8 cellular contexts compared by ENCODE assay signal in the genomic region with DNA sequence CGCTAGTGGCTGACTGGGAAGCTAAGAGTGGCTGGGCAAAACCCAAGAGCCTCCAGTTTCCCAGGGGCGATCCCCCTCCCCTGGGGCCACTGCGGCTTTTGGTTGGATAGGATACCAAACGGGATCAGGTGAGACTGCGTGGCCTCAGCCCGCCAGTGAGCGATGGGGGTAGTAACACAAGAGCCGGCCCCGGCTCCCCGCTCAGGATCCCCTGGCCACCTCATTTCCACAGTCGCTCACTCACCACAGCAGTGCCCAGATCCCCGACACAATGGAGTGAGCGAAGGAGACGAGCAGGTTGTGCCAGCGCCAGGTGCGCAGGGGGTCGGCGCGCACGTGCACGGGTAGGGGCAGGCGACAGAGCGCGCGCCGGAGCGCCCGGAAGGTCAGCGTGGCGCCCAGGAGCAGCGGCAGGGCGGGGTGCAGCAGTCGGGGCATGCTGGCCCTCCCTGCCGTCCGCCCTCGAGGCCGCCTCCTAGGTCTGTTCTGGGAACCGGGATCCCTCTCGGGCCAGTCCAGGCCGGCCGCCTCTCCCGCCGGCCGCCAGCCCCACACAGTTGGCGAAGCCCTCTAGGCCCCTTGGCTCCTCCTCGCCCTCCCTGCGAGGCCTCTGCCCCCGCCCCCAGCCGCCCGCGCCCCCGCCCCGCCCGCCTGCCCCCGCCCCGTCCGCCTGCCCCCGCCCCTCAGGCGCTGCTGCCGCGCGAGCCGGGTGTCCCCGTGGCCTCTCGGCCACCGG. TPM values are rescaled to one million over a fixed set of nuclear protein-coding genes. Genes with fewer than 3 reads are reported as not detected.
A peak's percentile ranks its signal among the peaks of the same experiment; 100 is the strongest.
DNase-seq lines count a peak whose midpoint lies in the region; ATAC-seq, FAIRE-seq and TF ChIP-seq lines count a peak whose summit lies in the region.

A gene with protein sequence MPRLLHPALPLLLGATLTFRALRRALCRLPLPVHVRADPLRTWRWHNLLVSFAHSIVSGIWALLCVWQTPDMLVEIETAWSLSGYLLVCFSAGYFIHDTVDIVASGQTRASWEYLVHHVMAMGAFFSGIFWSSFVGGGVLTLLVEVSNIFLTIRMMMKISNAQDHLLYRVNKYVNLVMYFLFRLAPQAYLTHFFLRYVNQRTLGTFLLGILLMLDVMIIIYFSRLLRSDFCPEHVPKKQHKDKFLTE (minus strand): TSS at position 574 of the 736 bp plus-strand sequence. CDS start 136 bp downstream, at position 438.

- H3K4me3 Mint-ChIP-seq in astrocyte (ENCODE audit: unreplicated experiment), result peak within 1 kb of the TSS; percentile 99

- peaks cover 16 to 42% of the 10 kb centered on the region in 2 experiments for H3K4me1 ChIP-seq in SK-N-SH (ENCODE audit: control insufficient read depth in 1 of 2, insufficient read depth in 2 of 2, low read depth in 1 of 2, low read length in 1 of 2)
- H3K4me1 ChIP-seq in astrocyte (ENCODE audit: insufficient read depth, low read length), result peaks cover 48% of the 10 kb centered on the region

- CTCF ChIA-PET in SK-N-SH (lab: Yijun Ruan, JAX), result interaction anchor here (0.7 to 11.1 kb wide), 31 partner anchors 9 to 565 kb away, joined by 3 to 612 read pairs (median 8); a partner anchor contains a TSS

- H3K9me3 ChIP-seq in SK-N-SH (no peaks in the 10 kb centered on the region), astrocyte (ENCODE audit: insufficient read depth, low read depth, low read length) (no peaks in the 10 kb centered on the region)

- TF ChIP-seq RAD21 in SK-N-SH (IDR thresholded peaks at IDR 0.05; ENCODE audit: low read length), result no peak

- peak within 1 kb of the TSS; percentile 99 for H3K4me2 ChIP-seq in SK-N-SH
- peak within 1 kb of the TSS; percentile 98 for H3K4me2 ChIP-seq in astrocyte (ENCODE audit: low read length)

- peak within 1 kb of the TSS; percentile 90 for H3K27ac Mint-ChIP-seq in astrocyte (ENCODE audit: unreplicated experiment)

- no peak for FAIRE-seq in astrocyte (lab: Jason Lieb, UNC)

- peaks cover 70% of the 10 kb centered on the region for H3F3A ChIP-seq in SK-N-SH (replicated peaks; ENCODE audit: insufficient read depth)

- H3K9me3 Mint-ChIP-seq in astrocyte (ENCODE audit: unreplicated experiment), result no peaks in the 10 kb centered on the region

- H3K36me3 ChIP-seq in SK-N-SH (replicated peaks in 1 of 2; ENCODE audit: control insufficient read depth in 1 of 2, insufficient read depth in 2 of 2, low read length in 1 of 2), result peaks cover 34 to 36% of the 10 kb centered on the region in 2 experiments
- peaks cover 34% of the 10 kb centered on the region for H3K36me3 ChIP-seq in astrocyte (ENCODE audit: insufficient read depth, low read length)

- H3K27me3 Mint-ChIP-seq in astrocyte (ENCODE audit: low read depth, unreplicated experiment), result no peaks in the 10 kb centered on the region

- no peak for TF ChIP-seq EP300 in SK-N-SH (IDR thresholded peaks at IDR 0.05; ENCODE audit: borderline replicate concordance in 1 of 2, low read depth in 1 of 2, low read length in 1 of 2)

- H3K79me2 ChIP-seq in SK-N-SH (ENCODE audit: insufficient read depth), result peaks cover 25% of the 10 kb centered on the region
- H3K79me2 ChIP-seq in astrocyte (ENCODE audit: insufficient read depth, low read length), result peaks cover 31% of the 10 kb centered on the region

- peaks cover 5% of the 10 kb centered on the region for H3K36me3 Mint-ChIP-seq in astrocyte (ENCODE audit: low read depth, unreplicated experiment)

- H3K4me3 ChIP-seq in SK-N-SH (ENCODE audit: low read depth in 2 of 2, low read length in 1 of 2), result peak within 1 kb of the TSS; percentile 62 to 81
- H3K4me3 ChIP-seq in astrocyte (ENCODE audit: insufficient read depth, low read depth, low read length), result peak within 1 kb of the TSS; percentile 67
- H3K4me3 ChIP-seq in skeletal muscle cell (ENCODE audit: low read depth, low read length), result peak within 1 kb of the TSS; percentile 67

- H4K20me1 ChIP-seq in SK-N-SH (ENCODE audit: insufficient read depth) (peaks cover 34% of the 10 kb centered on the region), astrocyte (ENCODE audit: insufficient read depth, low read length) (peaks cover 47% of the 10 kb centered on the region)

- H3K27ac ChIP-seq in SK-N-SH (ENCODE audit: low read depth in 2 of 2, low read length in 1 of 2) (peak within 1 kb of the TSS; percentile 88 to 97), astrocyte (ENCODE audit: low read depth, low read length) (peak within 1 kb of the TSS; percentile 52)

- peak; percentile 1 for ATAC-seq in GM18907 (IDR thresholded peaks at IDR 0.05; ENCODE audit: unreplicated experiment)
- no peak for ATAC-seq in HG03469 (IDR thresholded peaks at IDR 0.05; ENCODE audit: unreplicated experiment)

- whole genome bisulfite sequencing in SK-N-SH (ENCODE audit: low lambda C conversion rate), result 6% methylated on average over 9 of the region's 66 CpGs

- H3K4me1 Mint-ChIP-seq in astrocyte (ENCODE audit: low read depth, unreplicated experiment), result peaks cover 37% of the 10 kb centered on the region

- H3K9me2 ChIP-seq in SK-N-SH, result no peaks in the 10 kb centered on the region

- peak within 1 kb of the TSS; percentile 90 for H3K9ac ChIP-seq in SK-N-SH
- peak within 1 kb of the TSS; percentile 85 for H3K9ac ChIP-seq in astrocyte (ENCODE audit: low read length)

- H3K27me3 ChIP-seq in SK-N-SH (ENCODE audit: insufficient read depth) (no peaks in the 10 kb centered on the region), astrocyte (ENCODE audit: insufficient read depth, low read length) (no peaks in the 10 kb centered on the region)

- peak; percentile 93 for DNase-seq in AG08396 (ENCODE audit: low spot score)
- peak; percentile 59 for DNase-seq in MV-4-11 (lab: John Stamatoyannopoulos, UW)
- DNase-seq in SK-N-SH, result peak; percentile 92
- peak; percentile 57 for DNase-seq in astrocyte (ENCODE audit: low read depth)
- DNase-seq in hypothalamus (lab: John Stamatoyannopoulos, UW), result peak in 28 of 51 donors; percentile 40 to 83 (median 66)
- DNase-seq in skeletal muscle cell (ENCODE audit: low read depth), result no peak

- TF ChIP-seq CTCF in SK-N-SH (IDR thresholded peaks at IDR 0.05) (no peak), astrocyte (IDR thresholded peaks at IDR 0.05; ENCODE audit: insufficient read depth, low read depth, low read length) (no peak)

- H2AFZ ChIP-seq in SK-N-SH (ENCODE audit: low read depth) (peak within 1 kb of the TSS; percentile 81; the same call in 1 of the 2 replicates), astrocyte (ENCODE audit: low read depth, low read length) (peak within 1 kb of the TSS; percentile 73)

- POLR2A ChIA-PET in SK-N-SH (lab: Yijun Ruan, JAX), result interaction anchor here (1.0 to 4.5 kb wide), 7 partner anchors 15 to 239 kb away, joined by 3 to 90 read pairs (median 11); a partner anchor contains a TSS

TF ChIP-seq in SK-N-SH, 30 proteins besides CTCF, POLR2A, EP300 and RAD21 (continues in another document):
- peak; percentile 27 for TF ChIP-seq POLR2AphosphoS5 (IDR thresholded peaks at IDR 0.05; ENCODE audit: low read depth, low read length)
- TF ChIP-seq, protein P1, sequence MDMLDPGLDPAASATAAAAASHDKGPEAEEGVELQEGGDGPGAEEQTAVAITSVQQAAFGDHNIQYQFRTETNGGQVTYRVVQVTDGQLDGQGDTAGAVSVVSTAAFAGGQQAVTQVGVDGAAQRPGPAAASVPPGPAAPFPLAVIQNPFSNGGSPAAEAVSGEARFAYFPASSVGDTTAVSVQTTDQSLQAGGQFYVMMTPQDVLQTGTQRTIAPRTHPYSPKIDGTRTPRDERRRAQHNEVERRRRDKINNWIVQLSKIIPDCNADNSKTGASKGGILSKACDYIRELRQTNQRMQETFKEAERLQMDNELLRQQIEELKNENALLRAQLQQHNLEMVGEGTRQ (IDR thresholded peaks at IDR 0.05; ENCODE audit: borderline replicate concordance, low read depth, low read length), result no peak
- TF ChIP-seq TAF1 (IDR thresholded peaks at IDR 0.05; ENCODE audit: borderline replicate concordance, low read depth, low read length), result peak; percentile 62
- TF ChIP-seq RCOR1 (IDR thresholded peaks at IDR 0.05; ENCODE audit: low read length), result no peak
- TF ChIP-seq MEF2A (IDR thresholded peaks at IDR 0.05; ENCODE audit: borderline replicate concordance, low read depth), result no peak
- TF ChIP-seq JUND (IDR thresholded peaks at IDR 0.05), result 0 out of 2 replicates have a peak, but pooled peaks have one; percentile 18
- TF ChIP-seq EZH2phosphoT487 (IDR thresholded peaks at IDR 0.05; ENCODE audit: borderline replicate concordance, low read depth), result no peak
- TF ChIP-seq MXI1 (IDR thresholded peaks at IDR 0.05; ENCODE audit: low read depth, low read length), result peak; percentile 71
- no peak for TF ChIP-seq YY1 (IDR thresholded peaks at IDR 0.05; ENCODE audit: low read depth)
- TF ChIP-seq, protein P2, sequence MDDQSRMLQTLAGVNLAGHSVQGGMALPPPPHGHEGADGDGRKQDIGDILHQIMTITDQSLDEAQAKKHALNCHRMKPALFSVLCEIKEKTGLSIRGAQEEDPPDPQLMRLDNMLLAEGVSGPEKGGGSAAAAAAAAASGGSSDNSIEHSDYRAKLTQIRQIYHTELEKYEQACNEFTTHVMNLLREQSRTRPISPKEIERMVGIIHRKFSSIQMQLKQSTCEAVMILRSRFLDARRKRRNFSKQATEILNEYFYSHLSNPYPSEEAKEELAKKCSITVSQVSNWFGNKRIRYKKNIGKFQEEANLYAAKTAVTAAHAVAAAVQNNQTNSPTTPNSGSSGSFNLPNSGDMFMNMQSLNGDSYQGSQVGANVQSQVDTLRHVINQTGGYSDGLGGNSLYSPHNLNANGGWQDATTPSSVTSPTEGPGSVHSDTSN (IDR thresholded peaks at IDR 0.05), result peak; percentile 3
- no peak; the same call in 1 of the 2 replicates for TF ChIP-seq FOSL2 (IDR thresholded peaks at IDR 0.05; ENCODE audit: borderline replicate concordance, low read depth)
- TF ChIP-seq TEAD4 (IDR thresholded peaks at IDR 0.05; ENCODE audit: borderline replicate concordance, insufficient read depth), result no peak
- no peak for TF ChIP-seq GABPA (IDR thresholded peaks at IDR 0.05; ENCODE audit: low read depth)
- TF ChIP-seq RFX5 (IDR thresholded peaks at IDR 0.05; ENCODE audit: low read length), result no peak
- TF ChIP-seq NRF1 (IDR thresholded peaks at IDR 0.05; ENCODE audit: low read depth, low read length), result peak; percentile 23; the same call in 1 of the 2 replicates
- no peak for TF ChIP-seq GATA2 (CRISPR knock-in tag; IDR thresholded peaks at IDR 0.05)
- TF ChIP-seq TCF12 (IDR thresholded peaks at IDR 0.05), result no peak
- TF ChIP-seq, protein P3, sequence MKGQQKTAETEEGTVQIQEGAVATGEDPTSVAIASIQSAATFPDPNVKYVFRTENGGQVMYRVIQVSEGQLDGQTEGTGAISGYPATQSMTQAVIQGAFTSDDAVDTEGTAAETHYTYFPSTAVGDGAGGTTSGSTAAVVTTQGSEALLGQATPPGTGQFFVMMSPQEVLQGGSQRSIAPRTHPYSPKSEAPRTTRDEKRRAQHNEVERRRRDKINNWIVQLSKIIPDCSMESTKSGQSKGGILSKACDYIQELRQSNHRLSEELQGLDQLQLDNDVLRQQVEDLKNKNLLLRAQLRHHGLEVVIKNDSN (IDR thresholded peaks at IDR 0.05; ENCODE audit: borderline replicate concordance, low read depth), result no peak

RNA-seq across cellular contexts. Expression of the gene that starts here (rescaled TPM):
- 18.3 and 21.6 TPM in 2 replicates for polyA plus RNA-seq in SK-N-SH (2012; rRNA removed)
- polyA plus RNA-seq in SK-N-SH (2012; cell fraction: cytosol; rRNA removed), result 15.0 and 18.4 TPM in 2 replicates
- 6.5 and 7.8 TPM in 2 replicates for polyA plus RNA-seq in SK-N-SH (2012; cell fraction: nucleus; rRNA removed)
- total RNA-seq in astrocyte, result 24.6 and 25.1 TPM in 2 replicates
